2 cellular contexts compared by ENCODE assay signal in the genomic region with DNA sequence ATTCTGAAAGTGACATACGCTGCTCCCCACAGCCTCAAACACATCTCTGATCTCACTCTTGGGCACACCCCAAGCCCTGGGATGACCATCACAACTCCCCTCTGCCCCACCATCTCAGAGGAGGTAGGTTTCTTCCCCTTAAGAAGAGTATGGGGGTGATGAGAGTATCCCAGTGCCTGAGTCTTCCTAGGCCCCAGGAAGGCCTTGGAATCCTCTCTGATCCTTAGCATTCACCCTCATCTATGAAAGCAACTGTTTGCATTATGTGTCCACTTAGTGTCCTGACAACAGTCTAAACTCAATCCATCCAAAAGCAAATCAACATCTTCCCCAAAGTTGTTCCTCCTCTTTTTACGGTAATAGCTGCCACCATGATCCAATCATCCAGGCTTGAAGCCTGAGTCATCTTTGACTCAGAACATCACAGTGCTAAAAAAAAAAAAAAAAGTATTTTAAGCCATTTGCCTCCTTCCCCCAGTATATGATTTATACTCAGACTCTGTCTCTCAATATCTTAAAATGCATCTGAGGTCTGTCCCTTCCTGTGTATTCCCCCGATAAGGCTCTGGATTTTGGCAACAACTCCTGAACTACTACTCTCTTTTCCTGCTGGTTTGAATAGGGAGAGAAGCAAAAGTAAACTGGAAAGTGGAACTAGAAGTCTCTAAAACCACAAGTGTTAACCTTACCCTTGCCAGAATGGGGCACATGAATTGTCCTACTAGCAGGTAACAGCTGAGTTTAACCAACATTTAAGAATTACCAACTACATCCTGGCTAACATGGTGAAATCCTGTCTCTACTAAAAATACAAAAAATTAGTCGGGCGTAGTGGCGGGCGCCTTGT.
TF ChIP-seq lines count a peak whose summit lies in the region.

No MANE protein-coding gene starts in this region.

TF ChIP-seq in IMR-90, 13 proteins besides CTCF, POLR2A, EP300 and RAD21:
- TF ChIP-seq NFE2L2 (IDR thresholded peaks at IDR 0.05; ENCODE audit: low read depth, low read length) = no peak
- peak; percentile 77; the same call in 1 of the 2 replicates for TF ChIP-seq FOS (IDR thresholded peaks at IDR 0.05; ENCODE audit: low read depth, low read length)
- TF ChIP-seq RCOR1 (IDR thresholded peaks at IDR 0.05; ENCODE audit: insufficient replicate concordance, low read length) = no peak
- TF ChIP-seq, protein P1, sequence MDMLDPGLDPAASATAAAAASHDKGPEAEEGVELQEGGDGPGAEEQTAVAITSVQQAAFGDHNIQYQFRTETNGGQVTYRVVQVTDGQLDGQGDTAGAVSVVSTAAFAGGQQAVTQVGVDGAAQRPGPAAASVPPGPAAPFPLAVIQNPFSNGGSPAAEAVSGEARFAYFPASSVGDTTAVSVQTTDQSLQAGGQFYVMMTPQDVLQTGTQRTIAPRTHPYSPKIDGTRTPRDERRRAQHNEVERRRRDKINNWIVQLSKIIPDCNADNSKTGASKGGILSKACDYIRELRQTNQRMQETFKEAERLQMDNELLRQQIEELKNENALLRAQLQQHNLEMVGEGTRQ (IDR thresholded peaks at IDR 0.05; ENCODE audit: low read depth, low read length) = no peak
- TF ChIP-seq, protein P2, sequence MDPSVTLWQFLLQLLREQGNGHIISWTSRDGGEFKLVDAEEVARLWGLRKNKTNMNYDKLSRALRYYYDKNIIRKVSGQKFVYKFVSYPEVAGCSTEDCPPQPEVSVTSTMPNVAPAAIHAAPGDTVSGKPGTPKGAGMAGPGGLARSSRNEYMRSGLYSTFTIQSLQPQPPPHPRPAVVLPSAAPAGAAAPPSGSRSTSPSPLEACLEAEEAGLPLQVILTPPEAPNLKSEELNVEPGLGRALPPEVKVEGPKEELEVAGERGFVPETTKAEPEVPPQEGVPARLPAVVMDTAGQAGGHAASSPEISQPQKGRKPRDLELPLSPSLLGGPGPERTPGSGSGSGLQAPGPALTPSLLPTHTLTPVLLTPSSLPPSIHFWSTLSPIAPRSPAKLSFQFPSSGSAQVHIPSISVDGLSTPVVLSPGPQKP (IDR thresholded peaks at IDR 0.05; ENCODE audit: borderline replicate concordance, low read depth, low read length) = no peak
- TF ChIP-seq MAZ (IDR thresholded peaks at IDR 0.05; ENCODE audit: borderline replicate concordance, low read depth, low read length) = no peak
- TF ChIP-seq MAFK (IDR thresholded peaks at IDR 0.05; ENCODE audit: low read depth, low read length) = no peak
- 0 out of 2 replicates have a peak, but pooled peaks have one; percentile 2 for TF ChIP-seq CEBPB (IDR thresholded peaks at IDR 0.05; ENCODE audit: low read depth, low read length)
- TF ChIP-seq RFX5 (IDR thresholded peaks at IDR 0.05; ENCODE audit: low read depth, low read length) = no peak
- TF ChIP-seq MXI1 (IDR thresholded peaks at IDR 0.05; ENCODE audit: borderline replicate concordance, low read depth, low read length) = no peak
- TF ChIP-seq CHD1 (IDR thresholded peaks at IDR 0.05; ENCODE audit: low read depth, low read length) = no peak
- TF ChIP-seq BHLHE40 (IDR thresholded peaks at IDR 0.05; ENCODE audit: low read depth, low read length) = no peak

TF ChIP-seq in GM12878, 131 proteins besides CTCF, POLR2A, EP300 and RAD21 (continues in another document):
- TF ChIP-seq SPI1 (IDR thresholded peaks at IDR 0.05; ENCODE audit: borderline replicate concordance, insufficient read depth, low read depth, low read length) (no peak), ZNF384 (IDR thresholded peaks at IDR 0.05; ENCODE audit: borderline replicate concordance, low read depth, low read length) (peak; percentile 67), MYB (IDR thresholded peaks at IDR 0.05; ENCODE audit: borderline replicate concordance, low read depth, low read length) (no peak), SIX5 (IDR thresholded peaks at IDR 0.05; ENCODE audit: low read depth, low read length, severe bottlenecking) (no peak), MTA3 (IDR thresholded peaks at IDR 0.05; ENCODE audit: borderline replicate concordance, low read length) (0 out of 2 replicates have a peak, but pooled peaks have one; percentile 31), NR2C2 (IDR thresholded peaks at IDR 0.05; ENCODE audit: borderline replicate concordance, control insufficient read depth, insufficient read length, low read depth) (no peak), CBFB (IDR thresholded peaks at IDR 0.05; ENCODE audit: low read depth) (peak; percentile 70; the same call in 1 of the 2 replicates), IKZF2 (IDR thresholded peaks at IDR 0.05) (peak; percentile 90 to 93), ATF7 (IDR thresholded peaks at IDR 0.05; ENCODE audit: low read depth) (no peak), SMC3 (IDR thresholded peaks at IDR 0.05; ENCODE audit: borderline replicate concordance, low read length) (peak; percentile 17; the same call in 1 of the 2 replicates), MYC (IDR thresholded peaks at IDR 0.05; ENCODE audit: insufficient read depth, insufficient read length, insufficient replicate concordance, low read length, severe bottlenecking) (no peak), RCOR1 (conservative IDR thresholded peaks at IDR 0.05; ENCODE audit: low read depth, low read length) (no peak), GABPA (IDR thresholded peaks at IDR 0.05; ENCODE audit: low read depth) (no peak), SMARCA5 (IDR thresholded peaks at IDR 0.05) (0 out of 2 replicates have a peak, but pooled peaks have one; percentile 48), POLR2AphosphoS2 (IDR thresholded peaks at IDR 0.05; ENCODE audit: low read depth, low read length) (no peak), STAT3 (IDR thresholded peaks at IDR 0.05; ENCODE audit: low read depth, low read length) (no peak; the same call in 1 of the 2 replicates), ZNF207 (IDR thresholded peaks at IDR 0.05; ENCODE audit: borderline replicate concordance) (no peak), HCFC1 (IDR thresholded peaks at IDR 0.05; ENCODE audit: low read length) (no peak), KAT2A (conservative IDR thresholded peaks at IDR 0.05; ENCODE audit: control insufficient read depth, low read depth, low read length) (no peak), BHLHE40 (IDR thresholded peaks at IDR 0.05; ENCODE audit: borderline replicate concordance in 1 of 2, low read depth in 2 of 2, low read length in 1 of 2) (peak; percentile 56 to 63; a peak in 3 of 4 replicates), EZH2 (IDR thresholded peaks at IDR 0.05; ENCODE audit: borderline replicate concordance, control insufficient read depth, low read depth, low read length) (no peak), MEF2A (IDR thresholded peaks at IDR 0.05; ENCODE audit: insufficient read depth, low read depth, low read length) (peak; percentile 52; the same call in 1 of the 2 replicates), PML (IDR thresholded peaks at IDR 0.05; ENCODE audit: low read length) (no peak; the same call in 1 of the 2 replicates), TCF7 (IDR thresholded peaks at IDR 0.05; ENCODE audit: borderline replicate concordance) (no peak), NBN (IDR thresholded peaks at IDR 0.05) (no peak), JUND (IDR thresholded peaks at IDR 0.05; ENCODE audit: low read depth, low read length) (0 out of 2 replicates have a peak, but pooled peaks have one; percentile 28), ETV6 (conservative IDR thresholded peaks at IDR 0.05 in 1 of 2, IDR thresholded peaks at IDR 0.05 in 1 of 2; ENCODE audit: borderline replicate concordance in 1 of 2, low read depth in 1 of 2) (no peak), PAX5 (IDR thresholded peaks at IDR 0.05; ENCODE audit: borderline replicate concordance, low read depth, low read length) (0 out of 2 replicates have a peak, but pooled peaks have one; percentile 36), CREM (IDR thresholded peaks at IDR 0.05; ENCODE audit: low read depth) (peak; percentile 3; the same call in 1 of the 2 replicates), SMAD1 (IDR thresholded peaks at IDR 0.05; ENCODE audit: low read depth, partially characterized antibody) (no peak), LARP7 (IDR thresholded peaks at IDR 0.05) (no peak), ZBED1 (IDR thresholded peaks at IDR 0.05; ENCODE audit: borderline replicate concordance) (0 out of 2 replicates have a peak, but pooled peaks have one; percentile 50), TBL1XR1 (IDR thresholded peaks at IDR 0.05; ENCODE audit: low read depth, low read length) (no peak), SMAD5 (IDR thresholded peaks at IDR 0.05; ENCODE audit: low read depth) (no peak), MXI1 (IDR thresholded peaks at IDR 0.05; ENCODE audit: low read depth, low read length) (no peak), CREB1 (IDR thresholded peaks at IDR 0.05; ENCODE audit: low read depth) (no peak), RUNX3 (IDR thresholded peaks at IDR 0.05; ENCODE audit: low read length) (peak; percentile 94), PAX8 (IDR thresholded peaks at IDR 0.05) (no peak), BACH1 (IDR thresholded peaks at IDR 0.05; ENCODE audit: borderline replicate concordance) (peak; percentile 65), STAT1 (conservative IDR thresholded peaks at IDR 0.05) (no peak), SUPT20H (IDR thresholded peaks at IDR 0.05; ENCODE audit: borderline replicate concordance, control insufficient read depth, low read depth, low read length) (no peak), ZNF622 (IDR thresholded peaks at IDR 0.05) (no peak), HDGF (IDR thresholded peaks at IDR 0.05) (no peak), FOS (IDR thresholded peaks at IDR 0.05; ENCODE audit: borderline replicate concordance, extremely low read depth, insufficient read length) (no peak), YY1 (IDR thresholded peaks at IDR 0.05; ENCODE audit: low read depth, low read length) (no peak), NRF1 (conservative IDR thresholded peaks at IDR 0.05; ENCODE audit: low read depth, low read length) (no peak), CBX3 (IDR thresholded peaks at IDR 0.05; ENCODE audit: borderline replicate concordance, low read depth) (no peak), ESRRA (IDR thresholded peaks at IDR 0.05; ENCODE audit: low read length) (no peak), EGR1 (IDR thresholded peaks at IDR 0.05; ENCODE audit: borderline replicate concordance in 1 of 2, low read depth in 2 of 2, low read length in 2 of 2) (no peak), HDAC2 (IDR thresholded peaks at IDR 0.05) (no peak), TCF12 (IDR thresholded peaks at IDR 0.05; ENCODE audit: low read depth, low read length) (no peak), NFYA (IDR thresholded peaks at IDR 0.05; ENCODE audit: borderline replicate concordance, low read depth, low read length) (no peak), BCL11A (IDR thresholded peaks at IDR 0.05; ENCODE audit: low read depth, low read length) (peak; percentile 2; the same call in 1 of the 2 replicates), FOXM1 (IDR thresholded peaks at IDR 0.05; ENCODE audit: low read depth, low read length) (no peak), SRF (IDR thresholded peaks at IDR 0.05; ENCODE audit: low read depth in 2 of 2, low read length in 2 of 2) (no peak), EED (IDR thresholded peaks at IDR 0.05; ENCODE audit: low read depth) (peak; percentile 87; the same call in 1 of the 2 replicates), POLR2AphosphoS5 (IDR thresholded peaks at IDR 0.05; ENCODE audit: low read length) (no peak; the same call in 1 of the 2 replicates), CHD4 (IDR thresholded peaks at IDR 0.05) (no peak)
- TF ChIP-seq, protein P3, sequence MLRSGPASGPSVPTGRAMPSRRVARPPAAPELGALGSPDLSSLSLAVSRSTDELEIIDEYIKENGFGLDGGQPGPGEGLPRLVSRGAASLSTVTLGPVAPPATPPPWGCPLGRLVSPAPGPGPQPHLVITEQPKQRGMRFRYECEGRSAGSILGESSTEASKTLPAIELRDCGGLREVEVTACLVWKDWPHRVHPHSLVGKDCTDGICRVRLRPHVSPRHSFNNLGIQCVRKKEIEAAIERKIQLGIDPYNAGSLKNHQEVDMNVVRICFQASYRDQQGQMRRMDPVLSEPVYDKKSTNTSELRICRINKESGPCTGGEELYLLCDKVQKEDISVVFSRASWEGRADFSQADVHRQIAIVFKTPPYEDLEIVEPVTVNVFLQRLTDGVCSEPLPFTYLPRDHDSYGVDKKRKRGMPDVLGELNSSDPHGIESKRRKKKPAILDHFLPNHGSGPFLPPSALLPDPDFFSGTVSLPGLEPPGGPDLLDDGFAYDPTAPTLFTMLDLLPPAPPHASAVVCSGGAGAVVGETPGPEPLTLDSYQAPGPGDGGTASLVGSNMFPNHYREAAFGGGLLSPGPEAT (IDR thresholded peaks at IDR 0.05; ENCODE audit: low read depth) = peak; percentile 74
- TF ChIP-seq, protein P4, sequence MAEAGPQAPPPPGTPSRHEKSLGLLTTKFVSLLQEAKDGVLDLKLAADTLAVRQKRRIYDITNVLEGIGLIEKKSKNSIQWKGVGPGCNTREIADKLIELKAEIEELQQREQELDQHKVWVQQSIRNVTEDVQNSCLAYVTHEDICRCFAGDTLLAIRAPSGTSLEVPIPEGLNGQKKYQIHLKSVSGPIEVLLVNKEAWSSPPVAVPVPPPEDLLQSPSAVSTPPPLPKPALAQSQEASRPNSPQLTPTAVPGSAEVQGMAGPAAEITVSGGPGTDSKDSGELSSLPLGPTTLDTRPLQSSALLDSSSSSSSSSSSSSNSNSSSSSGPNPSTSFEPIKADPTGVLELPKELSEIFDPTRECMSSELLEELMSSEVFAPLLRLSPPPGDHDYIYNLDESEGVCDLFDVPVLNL (IDR thresholded peaks at IDR 0.05; ENCODE audit: low read depth, low read length) = no peak
- TF ChIP-seq, protein P5, sequence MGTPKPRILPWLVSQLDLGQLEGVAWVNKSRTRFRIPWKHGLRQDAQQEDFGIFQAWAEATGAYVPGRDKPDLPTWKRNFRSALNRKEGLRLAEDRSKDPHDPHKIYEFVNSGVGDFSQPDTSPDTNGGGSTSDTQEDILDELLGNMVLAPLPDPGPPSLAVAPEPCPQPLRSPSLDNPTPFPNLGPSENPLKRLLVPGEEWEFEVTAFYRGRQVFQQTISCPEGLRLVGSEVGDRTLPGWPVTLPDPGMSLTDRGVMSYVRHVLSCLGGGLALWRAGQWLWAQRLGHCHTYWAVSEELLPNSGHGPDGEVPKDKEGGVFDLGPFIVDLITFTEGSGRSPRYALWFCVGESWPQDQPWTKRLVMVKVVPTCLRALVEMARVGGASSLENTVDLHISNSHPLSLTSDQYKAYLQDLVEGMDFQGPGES (IDR thresholded peaks at IDR 0.05) = no peak
- TF ChIP-seq, protein P6, sequence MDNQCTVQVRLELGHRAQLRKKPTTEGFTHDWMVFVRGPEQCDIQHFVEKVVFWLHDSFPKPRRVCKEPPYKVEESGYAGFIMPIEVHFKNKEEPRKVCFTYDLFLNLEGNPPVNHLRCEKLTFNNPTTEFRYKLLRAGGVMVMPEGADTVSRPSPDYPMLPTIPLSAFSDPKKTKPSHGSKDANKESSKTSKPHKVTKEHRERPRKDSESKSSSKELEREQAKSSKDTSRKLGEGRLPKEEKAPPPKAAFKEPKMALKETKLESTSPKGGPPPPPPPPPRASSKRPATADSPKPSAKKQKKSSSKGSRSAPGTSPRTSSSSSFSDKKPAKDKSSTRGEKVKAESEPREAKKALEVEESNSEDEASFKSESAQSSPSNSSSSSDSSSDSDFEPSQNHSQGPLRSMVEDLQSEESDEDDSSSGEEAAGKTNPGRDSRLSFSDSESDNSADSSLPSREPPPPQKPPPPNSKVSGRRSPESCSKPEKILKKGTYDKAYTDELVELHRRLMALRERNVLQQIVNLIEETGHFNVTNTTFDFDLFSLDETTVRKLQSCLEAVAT (IDR thresholded peaks at IDR 0.05) = no peak
